Comparison of ENCODE assay signal across 10 cellular contexts in genomic region chr9:114332474-114333040, GRCh38. TPM values are rescaled to one million over a fixed set of nuclear protein-coding genes. Genes with fewer than 3 reads are reported as not detected.
DNase-seq lines count a peak whose midpoint lies in the region; ATAC-seq, FAIRE-seq and TF ChIP-seq lines count a peak whose summit lies in the region.
"Not testable (repeated sequence)": the region's sequence is repeated elsewhere in the genome, so short reads cannot be mapped to it uniquely, and the experiment has no call there.
"Had no signal": no experiment of that assay in that cellular context is flagged by ENCODE, and none has a peak within 500 bp of the region (broad histone marks: within the 10 kb centered on the region; RNA-seq: fewer than 3 reads in every experiment).

No MANE protein-coding gene starts in this region.

- H3K9me3 Mint-ChIP-seq in CD4-positive, alpha-beta T cell; activated CD4-positive, alpha-beta T cell treated with anti-CD3 and anti-CD28 coated beads for 36 hours (ENCODE audit: low read depth); activated T-helper 17 cell treated with anti-CD3 and anti-CD28 coated beads, Interleukin-2, amount 50 U/mL, for 72 hours; memory B cell: not testable (repeated sequence)

- not testable (repeated sequence) for H3K9ac ChIP-seq in HCT116 (ENCODE audit: low read length); GM12878 (ENCODE audit: control insufficient read depth, insufficient read depth, low read length); trophoblast cell (ENCODE audit: low read length)

- H3K79me2 ChIP-seq in HCT116 (ENCODE audit: insufficient read depth, low read length); GM12878 (ENCODE audit: control insufficient read depth, insufficient read depth, low read length); trophoblast cell (ENCODE audit: control insufficient read depth, insufficient read depth, low read length, poor library complexity): not testable (repeated sequence)

- not testable (repeated sequence) for H4K12ac ChIP-seq in trophoblast cell (ENCODE audit: low read depth, low read length)

- not testable (repeated sequence) for H3K9me3 ChIP-seq in CD4-positive, alpha-beta T cell (ENCODE audit: control insufficient read depth, low read length); HCT116 (ENCODE audit: control insufficient read depth in 1 of 2, insufficient read depth in 1 of 2, low read depth in 1 of 2, low read length in 2 of 2); GM12878 (replicated peaks; ENCODE audit: control insufficient read depth, insufficient read depth, low read length); trophoblast cell (ENCODE audit: insufficient read depth, low read depth, low read length); transverse colon

- not testable (repeated sequence) for H3K79me1 ChIP-seq in trophoblast cell (ENCODE audit: low read length)

- peak; percentile 20 for ATAC-seq in CD4-positive, alpha-beta T cell (ENCODE audit: poor library complexity)
- ATAC-seq in HCT116, result 0 out of 2 replicates have a peak, but pooled peaks have one; percentile 15
- peak; percentile 24 for ATAC-seq in activated CD4-positive, alpha-beta T cell treated with anti-CD3 and anti-CD28 coated beads for 36 hours
- ATAC-seq in activated T-helper 17 cell treated with anti-CD3 and anti-CD28 coated beads, Interleukin-2, amount 50 U/mL, for 72 hours (replicated peaks), result peak; percentile 19
- ATAC-seq in GM12878, result peak; percentile 14
- not testable (repeated sequence) for ATAC-seq in memory B cell (ENCODE audit: low read depth)

- H3K4me3 ChIP-seq in HCT116 (replicated peaks in 1 of 2; ENCODE audit: low read depth in 1 of 2, low read length in 2 of 2); GM12878; trophoblast cell (ENCODE audit: low read depth, low read length); transverse colon: not testable (repeated sequence)

- H3K27me3 ChIP-seq in CD4-positive, alpha-beta T cell (ENCODE audit: control insufficient read depth, insufficient read depth, low read length); HCT116 (ENCODE audit: insufficient read depth, low read length); GM12878 (replicated peaks in 1 of 2; ENCODE audit: control insufficient read depth in 2 of 2, insufficient read depth in 2 of 2, low read length in 1 of 2); trophoblast cell (ENCODE audit: insufficient read depth, low read length); transverse colon: not testable (repeated sequence)

- FAIRE-seq in GM12878 (lab: Jason Lieb, UNC), result peak; percentile 27

- H3K14ac ChIP-seq in trophoblast cell (ENCODE audit: low read length), result not testable (repeated sequence)

- CTCF ChIA-PET in CD4-positive, alpha-beta T cell (lab: Charles Lee); HCT116 (lab: Charles Lee); activated CD4-positive, alpha-beta T cell treated with anti-CD3 and anti-CD28 coated beads for 36 hours (lab: Charles Lee); GM12878 (lab: Yijun Ruan, JAX): not testable (repeated sequence)

- DNase-seq in CD4-positive, alpha-beta T cell; HCT116 (ENCODE audit: low read depth, low spot score); activated CD4-positive, alpha-beta T cell treated with anti-CD3 and anti-CD28 coated beads for 36 hours; GM12878 (ENCODE audit: low read depth, low spot score); memory B cell (ENCODE audit: low spot score in 2 of 2); transverse colon: not testable (repeated sequence)
- DNase-seq in trophoblast cell, result peak; percentile 72 to 83

- H3K27ac ChIP-seq in CD4-positive, alpha-beta T cell (ENCODE audit: low read depth, low read length), result peak overlapping the region; percentile 10
- H3K27ac ChIP-seq in HCT116 (ENCODE audit: low read depth, low read length); GM12878 (ENCODE audit: control insufficient read depth, insufficient read depth); trophoblast cell (ENCODE audit: low read depth, low read length); transverse colon: not testable (repeated sequence)

- H3K4me1 Mint-ChIP-seq in CD4-positive, alpha-beta T cell (ENCODE audit: low read depth), result peaks cover 19% of the 10 kb centered on the region
- not testable (repeated sequence) for H3K4me1 Mint-ChIP-seq in activated CD4-positive, alpha-beta T cell treated with anti-CD3 and anti-CD28 coated beads for 36 hours; activated T-helper 17 cell treated with anti-CD3 and anti-CD28 coated beads, Interleukin-2, amount 50 U/mL, for 72 hours; memory B cell

- POLR2A ChIA-PET in CD4-positive, alpha-beta T cell (lab: Charles Lee), result interaction anchor here (1.4 kb wide), 1 partner anchor 53 kb away, joined by 5 read pairs; no protein-coding TSS in a partner anchor
- POLR2A ChIA-PET in HCT116 (lab: Charles Lee); activated CD4-positive, alpha-beta T cell treated with anti-CD3 and anti-CD28 coated beads for 36 hours (lab: Charles Lee); GM12878 (lab: Charles Lee): not testable (repeated sequence)

- WGBS in GM12878 (ENCODE audit: insufficient coverage, insufficient replicate concordance, low lambda C conversion rate, missing lambda C conversion rate), result 59% methylated on average over 4 of the region's 4 CpGs
- no CpG with 5 or more reads among the region's 4 CpGs for WGBS in trophoblast cell (ENCODE audit: extremely low coverage, insufficient coverage, insufficient read length)
- 72 to 100% methylated on average over 1 to 4 of the region's 4 CpGs for WGBS in transverse colon (ENCODE audit: low coverage in 1 of 2), 2 donors

- not testable (repeated sequence) for H4K91ac ChIP-seq in trophoblast cell (ENCODE audit: low read depth, low read length)

- H4K20me1 ChIP-seq in HCT116 (ENCODE audit: insufficient read depth); GM12878 (ENCODE audit: control insufficient read depth, insufficient read depth): not testable (repeated sequence)

- H3K18ac ChIP-seq in trophoblast cell (ENCODE audit: low read length), result not testable (repeated sequence)

- not testable (repeated sequence) for TF ChIP-seq CTCF in CD4-positive, alpha-beta T cell (IDR thresholded peaks at IDR 0.05); HCT116 (IDR thresholded peaks at IDR 0.05 in 2 of 3, conservative IDR thresholded peaks at IDR 0.05 in 1 of 3; ENCODE audit: borderline replicate concordance in 1 of 3, insufficient read depth in 1 of 3, low read depth in 2 of 3, low read length in 2 of 3); GM12878 (IDR thresholded peaks at IDR 0.05 in 2 of 3, conservative IDR thresholded peaks at IDR 0.05 in 1 of 3; ENCODE audit: control insufficient read depth in 2 of 3, extremely low read depth in 1 of 3, insufficient read depth in 1 of 3, low read depth in 3 of 3, low read length in 3 of 3); transverse colon (IDR thresholded peaks at IDR 0.05)

- TF ChIP-seq RAD21 in HCT116 (IDR thresholded peaks at IDR 0.05; ENCODE audit: low read depth); GM12878 (IDR thresholded peaks at IDR 0.05; ENCODE audit: insufficient read depth, low read depth, low read length): not testable (repeated sequence)

- H3K27me3 Mint-ChIP-seq in CD4-positive, alpha-beta T cell; activated CD4-positive, alpha-beta T cell treated with anti-CD3 and anti-CD28 coated beads for 36 hours; activated T-helper 17 cell treated with anti-CD3 and anti-CD28 coated beads, Interleukin-2, amount 50 U/mL, for 72 hours; memory B cell: not testable (repeated sequence)

- not testable (repeated sequence) for TF ChIP-seq EP300 in GM12878 (IDR thresholded peaks at IDR 0.05; ENCODE audit: borderline replicate concordance in 1 of 2, control insufficient read depth in 1 of 2, low read depth in 2 of 2, low read length in 2 of 2); transverse colon (IDR thresholded peaks at IDR 0.05; ENCODE audit: low read depth)

- H4K8ac ChIP-seq in trophoblast cell (ENCODE audit: low read depth, low read length), result not testable (repeated sequence)

- not testable (repeated sequence) for H2BK5ac ChIP-seq in trophoblast cell (ENCODE audit: low read depth, low read length, poor library complexity)

- not testable (repeated sequence) for H2BK12ac ChIP-seq in trophoblast cell (ENCODE audit: low read length)

- not testable (repeated sequence) for H3K4me3 Mint-ChIP-seq in CD4-positive, alpha-beta T cell; activated CD4-positive, alpha-beta T cell treated with anti-CD3 and anti-CD28 coated beads for 36 hours; activated T-helper 17 cell treated with anti-CD3 and anti-CD28 coated beads, Interleukin-2, amount 50 U/mL, for 72 hours; memory B cell

- not testable (repeated sequence) for BruUV-seq in HCT116 (replicated peaks; lab: Mats Ljungman, UMichigan); GM12878 (replicated peaks; lab: Mats Ljungman, UMichigan)

- H3K23ac ChIP-seq in trophoblast cell (ENCODE audit: low read length), result not testable (repeated sequence)

- H2AFZ ChIP-seq in HCT116 (ENCODE audit: low read depth, low read length, poor library complexity, severe bottlenecking); GM12878 (ENCODE audit: control insufficient read depth, low read depth, low read length); trophoblast cell (ENCODE audit: insufficient read depth, low read length, poor library complexity): not testable (repeated sequence)

- SMC1A ChIA-PET in GM12878 (lab: Charles Lee; ENCODE audit: uncharacterized antibody, unreplicated experiment), result not testable (repeated sequence)

- peaks cover 28% of the 10 kb centered on the region for H3K36me3 Mint-ChIP-seq in CD4-positive, alpha-beta T cell (ENCODE audit: low read depth)
- peaks cover 30% of the 10 kb centered on the region for H3K36me3 Mint-ChIP-seq in activated CD4-positive, alpha-beta T cell treated with anti-CD3 and anti-CD28 coated beads for 36 hours (ENCODE audit: low read depth)
- H3K36me3 Mint-ChIP-seq in activated T-helper 17 cell treated with anti-CD3 and anti-CD28 coated beads, Interleukin-2, amount 50 U/mL, for 72 hours (ENCODE audit: low read depth), result peaks cover 33% of the 10 kb centered on the region
- H3K36me3 Mint-ChIP-seq in memory B cell, result peaks cover 10% of the 10 kb centered on the region

- intact Hi-C loops in CD4-positive, alpha-beta T cell (cut with DNase I, micrococcal nuclease); HCT116 (cut with micrococcal nuclease); activated CD4-positive, alpha-beta T cell treated with anti-CD3 and anti-CD28 coated beads for 36 hours (cut with DNase I, micrococcal nuclease); GM12878 (cut with micrococcal nuclease; ENCODE audit: unreplicated experiment); transverse colon (cut with DNase I; ENCODE audit: low total_unique reads): not testable (repeated sequence)

- H2AK5ac ChIP-seq in trophoblast cell (ENCODE audit: low read length), result not testable (repeated sequence)

- H3K36me3 ChIP-seq in HCT116 (ENCODE audit: control insufficient read depth in 1 of 2, insufficient read depth in 2 of 2, low read length in 2 of 2), result not testable (repeated sequence)
- peaks cover 12 to 17% of the 10 kb centered on the region in 2 experiments; a peak in 3 of 4 replicates for H3K36me3 ChIP-seq in GM12878 (ENCODE audit: control insufficient read depth in 2 of 2, insufficient read depth in 2 of 2, low read length in 1 of 2)
- peaks cover 9 to 15% of the 10 kb centered on the region in 2 experiments for H3K36me3 ChIP-seq in trophoblast cell (ENCODE audit: control insufficient read depth in 1 of 2, insufficient read depth in 2 of 2, low read length in 2 of 2)
- H3K36me3 ChIP-seq in transverse colon, result peaks cover 0 to 15% (median 4%) of the 10 kb centered on the region in 4 donors

- H3K4me1 ChIP-seq in HCT116 (ENCODE audit: control insufficient read depth in 1 of 2, insufficient read depth in 2 of 2, low read length in 2 of 2); GM12878 (ENCODE audit: control insufficient read depth, insufficient read depth, low read length); trophoblast cell (ENCODE audit: control insufficient read depth in 1 of 2, insufficient read depth in 2 of 2, low read length in 2 of 2); transverse colon: not testable (repeated sequence)

- peak overlapping the region; percentile 83 for H3K27ac Mint-ChIP-seq in CD4-positive, alpha-beta T cell
- H3K27ac Mint-ChIP-seq in activated CD4-positive, alpha-beta T cell treated with anti-CD3 and anti-CD28 coated beads for 36 hours, result not testable (repeated sequence)
- H3K27ac Mint-ChIP-seq in activated T-helper 17 cell treated with anti-CD3 and anti-CD28 coated beads, Interleukin-2, amount 50 U/mL, for 72 hours, result peak overlapping the region; percentile 72
- H3K27ac Mint-ChIP-seq in memory B cell, result peak overlapping the region; percentile 53

- in situ Hi-C loops in GM12878 (cut with MboI); transverse colon (cut with MboI; ENCODE audit: low pct_ligation_motif_present in 1 of 4, low pct_unique_long_range_greater_than_20kb in 1 of 4, low sequenced_read_pairs in 3 of 4): not testable (repeated sequence)

- not testable (repeated sequence) for H2BK120ac ChIP-seq in trophoblast cell (ENCODE audit: insufficient read depth, low read length, poor library complexity)

- RAD21 ChIA-PET in HCT116 (lab: Charles Lee; ENCODE audit: low non-redundant PET in 1 of 2, low total read pairs in 2 of 2, uncharacterized antibody in 2 of 2, unreplicated experiment in 2 of 2); GM12878 (lab: Charles Lee; ENCODE audit: unreplicated experiment): not testable (repeated sequence)

- H3K4me2 ChIP-seq in HCT116 (ENCODE audit: low read length); GM12878 (ENCODE audit: control insufficient read depth, insufficient read depth); trophoblast cell (ENCODE audit: low read length): not testable (repeated sequence)

- not testable (repeated sequence) for H3K9me2 ChIP-seq in HCT116 (ENCODE audit: insufficient read depth)

- TF ChIP-seq POLR2A in HCT116 (IDR thresholded peaks at IDR 0.05; ENCODE audit: borderline replicate concordance, extremely low read depth, insufficient read depth, insufficient read length), result not testable (repeated sequence)
- peak; percentile 48 for TF ChIP-seq POLR2A in GM12878 (IDR thresholded peaks at IDR 0.05; ENCODE audit: low read depth, low read length)
- TF ChIP-seq POLR2A in transverse colon (IDR thresholded peaks at IDR 0.05), result peak; percentile 38

- not testable (repeated sequence) for H3K4ac ChIP-seq in trophoblast cell (ENCODE audit: low read depth, low read length)

RNA-seq across cellular contexts. Expression of gene ORM2, which starts 2.9 kb away (rescaled TPM):
- total RNA-seq in CD4-positive, alpha-beta T cell, result not detected
- 0.59 TPM for total RNA-seq in HCT116 (2021; ENCODE audit: unreplicated experiment)
- 0.19 and 0.34 TPM in 2 replicates for polyA plus RNA-seq in HCT116 (2012)
- total RNA-seq in activated CD4-positive, alpha-beta T cell treated with anti-CD3 and anti-CD28 coated beads for 36 hours, result not detected
- not detected for total RNA-seq in activated T-helper 17 cell treated with anti-CD3 and anti-CD28 coated beads, Interleukin-2, amount 50 U/mL, for 72 hours
- total RNA-seq in GM12878 (2013; cell fraction: nucleolus; rRNA removed), result not detected in 2 replicates
- total RNA-seq in GM12878 (2014; rRNA removed), result not detected in 2 replicates
- total RNA-seq in GM12878 (2014; rRNA removed; fragmentation: Illumina TruSeq; extraction: Trizol), result not detected in 2 replicates
- total RNA-seq in GM12878 (2021), result 0.64 TPM in 1 of 2 replicates, not detected in the other
- not detected for polyA plus RNA-seq in GM12878 (2011; ENCODE audit: low read depth)
- not detected in 2 replicates for polyA plus RNA-seq in GM12878 (2011; rRNA removed)
- not detected in 2 replicates for polyA plus RNA-seq in GM12878 (2011; cell fraction: cytosol; rRNA removed)
- not detected in 2 replicates for polyA plus RNA-seq in GM12878 (2011; cell fraction: nucleus; rRNA removed)
- polyA plus RNA-seq in GM12878 (2012), result not detected in 2 replicates
- polyA plus RNA-seq in GM12878 (2014; fragmentation: Illumina TruSeq; extraction: Trizol), result not detected in 2 replicates
- not detected for polyA plus RNA-seq in GM12878 (2014; fragmentation: Nextera tagmentation; extraction: Ambion mirVana)
- polyA plus RNA-seq in GM12878 (2014; rRNA removed), result not detected in 2 replicates
- polyA plus RNA-seq in GM12878 (2016; fragmentation: Nextera tagmentation; extraction: Ambion mirVana), result not detected
- not detected in 2 replicates for polyA minus RNA-seq in GM12878 (2011; rRNA and poly(A)+ RNA removed)
- not detected in 2 replicates for polyA minus RNA-seq in GM12878 (2011; cell fraction: cytosol; rRNA and poly(A)+ RNA removed)
- not detected in 2 replicates for polyA minus RNA-seq in GM12878 (2011; cell fraction: nucleus; rRNA and poly(A)+ RNA removed)
- polyA plus RNA-seq in trophoblast cell (2013), result 0.08 TPM in 1 of 2 replicates, not detected in the other
- not detected for total RNA-seq in transverse colon
- total RNA-seq: NCI-H460, Right ventricle myocardium inferior had no signal

RNA-seq across cellular contexts. Expression of gene ORM1, which starts 9.7 kb away (rescaled TPM):
- not detected for total RNA-seq in CD4-positive, alpha-beta T cell
- total RNA-seq in HCT116 (2021; ENCODE audit: unreplicated experiment), result 5.6 TPM
- 0.46 and 0.51 TPM in 2 replicates for polyA plus RNA-seq in HCT116 (2012)
- total RNA-seq in activated CD4-positive, alpha-beta T cell treated with anti-CD3 and anti-CD28 coated beads for 36 hours, result not detected
- total RNA-seq in activated T-helper 17 cell treated with anti-CD3 and anti-CD28 coated beads, Interleukin-2, amount 50 U/mL, for 72 hours, result not detected
- not detected in 2 replicates for total RNA-seq in GM12878 (2013; cell fraction: nucleolus; rRNA removed)
- not detected in 2 replicates for total RNA-seq in GM12878 (2014; rRNA removed)
- not detected in 2 replicates for total RNA-seq in GM12878 (2014; rRNA removed; fragmentation: Illumina TruSeq; extraction: Trizol)
- total RNA-seq in GM12878 (2021), result 3.5 and 4.4 TPM in 2 replicates
- not detected for polyA plus RNA-seq in GM12878 (2011; ENCODE audit: low read depth)
- polyA plus RNA-seq in GM12878 (2011; rRNA removed), result not detected in 2 replicates
- not detected in 2 replicates for polyA plus RNA-seq in GM12878 (2011; cell fraction: cytosol; rRNA removed)
- polyA plus RNA-seq in GM12878 (2011; cell fraction: nucleus; rRNA removed), result not detected in 2 replicates
- polyA plus RNA-seq in GM12878 (2012), result not detected in 2 replicates
- polyA plus RNA-seq in GM12878 (2014; fragmentation: Illumina TruSeq; extraction: Trizol), result not detected in 2 replicates
- not detected for polyA plus RNA-seq in GM12878 (2014; fragmentation: Nextera tagmentation; extraction: Ambion mirVana)
- polyA plus RNA-seq in GM12878 (2014; rRNA removed), result not detected in 2 replicates
- not detected for polyA plus RNA-seq in GM12878 (2016; fragmentation: Nextera tagmentation; extraction: Ambion mirVana)
- not detected in 2 replicates for polyA minus RNA-seq in GM12878 (2011; rRNA and poly(A)+ RNA removed)
- polyA minus RNA-seq in GM12878 (2011; cell fraction: cytosol; rRNA and poly(A)+ RNA removed), result not detected in 2 replicates
- polyA minus RNA-seq in GM12878 (2011; cell fraction: nucleus; rRNA and poly(A)+ RNA removed), result not detected in 2 replicates
- 0.07 and 0.08 TPM in 2 replicates for polyA plus RNA-seq in trophoblast cell (2013)
- not detected for total RNA-seq in transverse colon
- total RNA-seq: NCI-H460 had no signal

RNA-seq across cellular contexts. Expression of gene AKNA, which starts 55.2 kb away (rescaled TPM):
- total RNA-seq in CD4-positive, alpha-beta T cell, result 100 to 1,000 TPM; 247 to 258 TPM
- total RNA-seq in HCT116 (2021; ENCODE audit: unreplicated experiment) (20.6 TPM), GM12878 (2014; rRNA removed) (49.4 and 59.0 TPM in 2 replicates), GM12878 (2014; rRNA removed; fragmentation: Illumina TruSeq; extraction: Trizol) (36.0 and 39.8 TPM in 2 replicates), GM12878 (2021) (117 and 132 TPM in 2 replicates), transverse colon (10 to 100 TPM; 34.8 to 63.2 (median 48.6) TPM)
- 21.2 and 24.3 TPM in 2 replicates for polyA plus RNA-seq in HCT116 (2012)
- total RNA-seq in activated CD4-positive, alpha-beta T cell treated with anti-CD3 and anti-CD28 coated beads for 36 hours, result 100 to 1,000 TPM; 135 to 141 TPM
- total RNA-seq in activated T-helper 17 cell treated with anti-CD3 and anti-CD28 coated beads, Interleukin-2, amount 50 U/mL, for 72 hours, result 100 to 1,000 TPM; 169 to 184 TPM
- total RNA-seq in GM12878 (2013; cell fraction: nucleolus; rRNA removed), result 305 and 316 TPM in 2 replicates
- polyA plus RNA-seq in GM12878 (2011; ENCODE audit: low read depth), result 22.0 TPM
- polyA plus RNA-seq in GM12878 (2011; rRNA removed) (18.0 and 30.1 TPM in 2 replicates), GM12878 (2014; fragmentation: Illumina TruSeq; extraction: Trizol) (27.2 and 57.6 TPM in 2 replicates), GM12878 (2014; fragmentation: Nextera tagmentation; extraction: Ambion mirVana) (1 to 10 TPM; 1.6 to 5.0 TPM), GM12878 (2014; rRNA removed) (71.9 and 77.7 TPM in 2 replicates), GM12878 (2016; fragmentation: Nextera tagmentation; extraction: Ambion mirVana) (10 to 100 TPM; 28.0 to 30.9 TPM)
- 33.7 and 39.1 TPM in 2 replicates for polyA plus RNA-seq in GM12878 (2011; cell fraction: cytosol; rRNA removed)
- polyA plus RNA-seq in GM12878 (2011; cell fraction: nucleus; rRNA removed), result 107 and 123 TPM in 2 replicates
- polyA plus RNA-seq in GM12878 (2012), result 57.1 and 64.5 TPM in 2 replicates
- polyA minus RNA-seq in GM12878 (2011; rRNA and poly(A)+ RNA removed), result 47.4 and 97.2 TPM in 2 replicates
- 31.4 and 34.5 TPM in 2 replicates for polyA minus RNA-seq in GM12878 (2011; cell fraction: cytosol; rRNA and poly(A)+ RNA removed)
- 64.4 and 127 TPM in 2 replicates for polyA minus RNA-seq in GM12878 (2011; cell fraction: nucleus; rRNA and poly(A)+ RNA removed)
- polyA plus RNA-seq in trophoblast cell (2013), result 14.4 and 16.0 TPM in 2 replicates
